8 cellular contexts compared by ENCODE assay signal in the genomic region with DNA sequence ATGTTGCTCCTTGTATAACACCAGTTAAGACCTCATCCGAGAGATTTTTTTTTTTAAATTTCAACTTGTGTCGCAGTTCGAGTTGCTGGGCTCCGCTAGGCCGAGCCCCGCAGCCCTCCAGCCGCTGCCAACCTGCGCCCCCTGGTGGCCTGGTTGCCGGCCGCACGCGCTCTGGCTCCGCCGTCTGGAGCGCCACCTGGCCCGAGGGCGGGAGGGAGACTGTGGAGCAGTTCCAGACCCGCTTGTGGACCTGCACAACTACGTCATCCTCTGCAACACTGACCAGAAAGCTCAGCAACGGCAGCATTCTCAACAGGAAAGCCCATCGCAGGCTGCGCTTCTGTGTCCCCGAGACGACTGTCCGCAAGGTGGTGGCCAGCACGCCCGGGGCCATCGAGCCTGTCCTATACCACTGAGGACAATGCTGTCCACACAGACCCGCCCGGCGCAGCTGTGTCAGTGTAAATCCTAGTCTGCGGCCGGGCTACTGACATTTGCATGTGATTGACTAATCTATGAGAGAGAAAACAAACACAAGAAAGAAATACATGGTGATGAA. TPM values are rescaled to one million over a fixed set of nuclear protein-coding genes. Genes with fewer than 3 reads are reported as not detected.
DNase-seq lines count a peak whose midpoint lies in the region; ATAC-seq and TF ChIP-seq lines count a peak whose summit lies in the region.

No MANE protein-coding gene starts in this region.

- CTCF ChIA-PET in A673 (lab: Charles Lee): no interaction called here

- POLR2A ChIA-PET in A673 (lab: Charles Lee; ENCODE audit: low non-redundant PET): no interaction called here

- no peaks in the 10 kb centered on the region for H3K27me3 ChIP-seq in A673 (replicated peaks; ENCODE audit: insufficient read depth, low read depth, low read length, poor library complexity)
- H3K27me3 ChIP-seq in kidney epithelial cell (ENCODE audit: control insufficient read depth, insufficient read depth, low read length): no peaks in the 10 kb centered on the region

- peak; percentile 53 for DNase-seq in A673 (ENCODE audit: low spot score)
- DNase-seq in NCI-H226: peak; percentile 70
- DNase-seq in activated CD4-positive, alpha-beta T cell treated with anti-CD3 and anti-CD28 coated beads for 1 hour: peak; percentile 78
- peak; percentile 15 to 79 for DNase-seq in cerebellar nuclear complex (lab: John Stamatoyannopoulos, UW)
- DNase-seq in kidney epithelial cell (ENCODE audit: low read depth): peak; percentile 52
- peak; percentile 60 to 84 for DNase-seq in stimulated activated CD4-positive, alpha-beta T cell treated with anti-CD3 and anti-CD28 coated beads, Interleukin-15, amount 100 ng/mL, for 48 hours (ENCODE audit: low read depth in 2 of 2)

- intact Hi-C loops in A673 (cut with micrococcal nuclease; ENCODE audit: unreplicated experiment): no loop called here

- no peaks in the 10 kb centered on the region for H3K4me1 ChIP-seq in A673 (ENCODE audit: insufficient read depth, low read length, poor library complexity, severe bottlenecking)

- H3K36me3 ChIP-seq in A673 (ENCODE audit: insufficient read depth, low read length, poor library complexity, severe bottlenecking) (no peaks in the 10 kb centered on the region), kidney epithelial cell (ENCODE audit: control insufficient read depth, insufficient read depth, low read length) (no peaks in the 10 kb centered on the region)

- no TSS peak for BruUV-seq in A673 (replicated peaks; lab: Mats Ljungman, UMichigan)

- no peaks in the 10 kb centered on the region for H3K9me3 ChIP-seq in A673 (ENCODE audit: low read depth, low read length, poor library complexity, severe bottlenecking)

- H3K27ac ChIP-seq in A673 (ENCODE audit: low read depth, low read length, poor library complexity, severe bottlenecking): no peak overlapping the region

- H3K4me3 ChIP-seq in A673 (ENCODE audit: low read depth, low read length, poor library complexity, severe bottlenecking) (peak overlapping the region; percentile 43), kidney epithelial cell (ENCODE audit: low read depth, low read length) (peak overlapping the region; percentile 23)

- ATAC-seq in GM18520 (IDR thresholded peaks at IDR 0.05; ENCODE audit: unreplicated experiment): peak; percentile 87
- peak; percentile 99 for ATAC-seq in HG03095 (IDR thresholded peaks at IDR 0.05; ENCODE audit: unreplicated experiment)

- peak; percentile 89 for TF ChIP-seq CTCF in A673 (conservative IDR thresholded peaks at IDR 0.05; ENCODE audit: low read depth, low read length)
- TF ChIP-seq CTCF in kidney epithelial cell (IDR thresholded peaks at IDR 0.05; ENCODE audit: insufficient read depth, low read length, poor library complexity, severe bottlenecking): peak; percentile 85

RNA-seq across cellular contexts. Expression of a gene that starts 39.1 kb away (rescaled TPM):
- total RNA-seq in A673 (2021): 0.20 and 0.24 TPM in 2 replicates
- total RNA-seq in kidney epithelial cell: 0.29 and 0.68 TPM in 2 replicates
